ENCODE assay signal across 9 cellular contexts in the genomic region with DNA sequence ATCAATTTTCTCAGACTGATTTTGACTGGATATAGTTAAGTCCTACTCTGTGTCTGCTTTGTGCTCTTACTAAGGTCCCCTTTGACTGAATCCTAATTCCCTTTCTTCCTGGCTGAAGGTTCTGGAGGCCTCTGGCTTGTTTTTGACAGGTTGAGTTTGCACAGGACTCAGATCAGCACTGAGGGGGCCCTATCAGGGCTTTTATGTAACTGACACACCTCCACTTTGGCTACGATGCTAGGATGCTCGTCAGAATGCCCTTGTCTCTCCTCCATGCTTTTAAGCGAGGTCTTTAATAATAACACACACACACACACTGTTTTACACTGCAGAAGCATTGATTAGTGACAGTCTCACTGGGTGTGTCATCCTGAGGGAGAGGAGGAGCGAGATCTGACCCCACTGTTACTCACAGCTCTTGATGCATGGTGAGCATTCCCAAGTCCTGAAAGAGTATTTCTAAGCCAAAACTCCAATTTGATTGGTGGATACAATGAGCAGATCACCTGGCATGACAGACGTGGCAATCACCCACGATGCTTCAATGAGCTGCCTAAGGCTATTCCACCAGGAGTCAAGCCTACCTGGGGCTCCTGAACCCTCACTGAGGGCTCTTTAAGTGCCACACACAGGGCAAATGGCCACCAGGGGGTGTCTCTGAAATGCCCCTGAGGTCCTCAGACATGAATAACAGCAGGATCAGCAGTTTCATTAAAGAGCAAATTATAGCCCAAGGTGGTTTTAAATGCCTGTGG.
DNase-seq lines count a peak whose midpoint lies in the region; ATAC-seq and TF ChIP-seq lines count a peak whose summit lies in the region.
"Had no signal": no experiment of that assay in that cellular context is flagged by ENCODE, and none has a peak within 500 bp of the region (broad histone marks: within the 10 kb centered on the region; RNA-seq: fewer than 3 reads in every experiment).

No MANE protein-coding gene starts in this region.

- no peak overlapping the region for H3K27ac ChIP-seq in left ventricle myocardium inferior (replicated peaks)
- no peak overlapping the region for H3K27ac ChIP-seq in heart left ventricle
- H3K27ac ChIP-seq: parathyroid adenoma had no signal

- H3K4me3 ChIP-seq in left ventricle myocardium inferior (no peak overlapping the region), heart left ventricle (no peak overlapping the region), epithelial cell of proximal tubule (ENCODE audit: low read depth, low read length) (no peak overlapping the region)

- H3K36me3 ChIP-seq in left ventricle myocardium inferior, result no peaks in the 10 kb centered on the region
- no peaks in the 10 kb centered on the region for H3K36me3 ChIP-seq in heart left ventricle

- WGBS in heart left ventricle, 4 donors, result 53 to 64% (median 58%) methylated on average over 6 of the region's 6 CpGs

- H3K27me3 ChIP-seq in left ventricle myocardium inferior (ENCODE audit: low read depth), result no peaks in the 10 kb centered on the region
- peaks cover 0 to 6% (median 0%) of the 10 kb centered on the region in 9 donors for H3K27me3 ChIP-seq in heart left ventricle

- TF ChIP-seq CTCF in left ventricle myocardium inferior (IDR thresholded peaks at IDR 0.05; ENCODE audit: borderline replicate concordance), result peak; percentile 33
- TF ChIP-seq CTCF in heart left ventricle (IDR thresholded peaks at IDR 0.05), result peak in 6 of 12 donors; percentile 13 to 23 (median 18)
- peak; percentile 60 for TF ChIP-seq CTCF in epithelial cell of proximal tubule (conservative IDR thresholded peaks at IDR 0.05; ENCODE audit: low read depth, low read length)

- no peak for ATAC-seq in heart left ventricle
- 0 out of 3 replicates have a peak, but pooled peaks have one; percentile 25 for ATAC-seq in SK-N-SH treated with all-trans-retinoic acid at 6 μM for 48 hours
- ATAC-seq in HG03025 (IDR thresholded peaks at IDR 0.05; ENCODE audit: low FRiP score, unreplicated experiment), result no peak

- no peak for DNase-seq in left ventricle myocardium inferior
- DNase-seq in heart left ventricle, result no peak
- no peak for DNase-seq in epithelial cell of proximal tubule (ENCODE audit: low read depth)
- DNase-seq in stimulated activated CD8-positive, alpha-beta memory T cell treated with anti-CD3 and anti-CD28 coated beads, Interleukin-4, amount 100 ng/mL, for 48 hours, result peak; percentile 47
- no peak for DNase-seq in cortex of kidney (lab: John Stamatoyannopoulos, UW)
- no peak for DNase-seq in ureter (ENCODE audit: low spot score)

- H3K9me3 ChIP-seq in left ventricle myocardium inferior (replicated peaks), result no peaks in the 10 kb centered on the region
- no peaks in the 10 kb centered on the region for H3K9me3 ChIP-seq in heart left ventricle

- peaks cover 11% of the 10 kb centered on the region for H3K4me1 ChIP-seq in left ventricle myocardium inferior
- H3K4me1 ChIP-seq in heart left ventricle, result peaks cover 0 to 7% (median under 1%) of the 10 kb centered on the region in 12 donors
- H3K4me1 ChIP-seq: parathyroid adenoma had no signal

- intact Hi-C loops in left ventricle myocardium inferior (cut with micrococcal nuclease), result no loop called here
- intact Hi-C loops in heart left ventricle (cut with DNase I), result no loop called here

- no peak for TF ChIP-seq POLR2A in heart left ventricle (IDR thresholded peaks at IDR 0.05)

TF ChIP-seq in SK-N-SH treated with all-trans-retinoic acid at 6 μM for 48 hours, 23 proteins besides CTCF, POLR2A, EP300 and RAD21:
- TF ChIP-seq GLIS3 (CRISPR knock-in tag; IDR thresholded peaks at IDR 0.05) (no peak), CSDC2 (CRISPR knock-in tag; IDR thresholded peaks at IDR 0.05) (no peak), TOX (CRISPR knock-in tag; IDR thresholded peaks at IDR 0.05; ENCODE audit: borderline replicate concordance) (no peak), SNAI2 (CRISPR knock-in tag; IDR thresholded peaks at IDR 0.05) (no peak)
- TF ChIP-seq, protein P1, sequence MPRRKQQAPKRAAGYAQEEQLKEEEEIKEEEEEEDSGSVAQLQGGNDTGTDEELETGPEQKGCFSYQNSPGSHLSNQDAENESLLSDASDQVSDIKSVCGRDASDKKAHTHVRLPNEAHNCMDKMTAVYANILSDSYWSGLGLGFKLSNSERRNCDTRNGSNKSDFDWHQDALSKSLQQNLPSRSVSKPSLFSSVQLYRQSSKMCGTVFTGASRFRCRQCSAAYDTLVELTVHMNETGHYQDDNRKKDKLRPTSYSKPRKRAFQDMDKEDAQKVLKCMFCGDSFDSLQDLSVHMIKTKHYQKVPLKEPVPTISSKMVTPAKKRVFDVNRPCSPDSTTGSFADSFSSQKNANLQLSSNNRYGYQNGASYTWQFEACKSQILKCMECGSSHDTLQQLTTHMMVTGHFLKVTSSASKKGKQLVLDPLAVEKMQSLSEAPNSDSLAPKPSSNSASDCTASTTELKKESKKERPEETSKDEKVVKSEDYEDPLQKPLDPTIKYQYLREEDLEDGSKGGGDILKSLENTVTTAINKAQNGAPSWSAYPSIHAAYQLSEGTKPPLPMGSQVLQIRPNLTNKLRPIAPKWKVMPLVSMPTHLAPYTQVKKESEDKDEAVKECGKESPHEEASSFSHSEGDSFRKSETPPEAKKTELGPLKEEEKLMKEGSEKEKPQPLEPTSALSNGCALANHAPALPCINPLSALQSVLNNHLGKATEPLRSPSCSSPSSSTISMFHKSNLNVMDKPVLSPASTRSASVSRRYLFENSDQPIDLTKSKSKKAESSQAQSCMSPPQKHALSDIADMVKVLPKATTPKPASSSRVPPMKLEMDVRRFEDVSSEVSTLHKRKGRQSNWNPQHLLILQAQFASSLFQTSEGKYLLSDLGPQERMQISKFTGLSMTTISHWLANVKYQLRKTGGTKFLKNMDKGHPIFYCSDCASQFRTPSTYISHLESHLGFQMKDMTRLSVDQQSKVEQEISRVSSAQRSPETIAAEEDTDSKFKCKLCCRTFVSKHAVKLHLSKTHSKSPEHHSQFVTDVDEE (CRISPR knock-in tag; IDR thresholded peaks at IDR 0.05), result no peak
